ENCODE assay signal across 26 cellular contexts in genomic region chr1:232351335-232351734, GRCh38.
DNase-seq lines count a peak whose midpoint lies in the region; ATAC-seq, FAIRE-seq and TF ChIP-seq lines count a peak whose summit lies in the region.
"Had no signal": no experiment of that assay in that cellular context is flagged by ENCODE, and none has a peak within 500 bp of the region (broad histone marks: within the 10 kb centered on the region; RNA-seq: fewer than 3 reads in every experiment).

No MANE protein-coding gene starts in this region.

- dilution Hi-C loops in mammary epithelial cell (cut with HindIII; ENCODE audit: low sequenced_read_pairs) = no loop called here

- no peaks in the 10 kb centered on the region for H4K20me1 ChIP-seq in mammary epithelial cell (ENCODE audit: insufficient read depth, low read length)
- no peaks in the 10 kb centered on the region for H4K20me1 ChIP-seq in GM23248 (ENCODE audit: insufficient read depth)
- H4K20me1 ChIP-seq in astrocyte (ENCODE audit: insufficient read depth, low read length) = no peaks in the 10 kb centered on the region
- H4K20me1 ChIP-seq: BLaER1 had no signal

- peak; percentile 13 for FAIRE-seq in astrocyte (lab: Jason Lieb, UNC)
- FAIRE-seq: A204.1, G401.6, GM12891, GM19239 had no signal

- H3K9me3 ChIP-seq in mammary epithelial cell (replicated peaks; ENCODE audit: insufficient read depth, low read length) (no peaks in the 10 kb centered on the region), GM23248 (ENCODE audit: low read depth) (no peaks in the 10 kb centered on the region), astrocyte (ENCODE audit: insufficient read depth, low read depth, low read length) (no peaks in the 10 kb centered on the region)
- H3K9me3 ChIP-seq: BE2C, BLaER1 had no signal

- no peaks in the 10 kb centered on the region for H3F3A ChIP-seq in GM23248 (ENCODE audit: insufficient read depth)

- in situ Hi-C loops in mammary epithelial cell (cut with MboI; ENCODE audit: low sequenced_read_pairs in 2 of 2) (no loop called here), GM23248 (cut with MboI) (no loop called here)

- TF ChIP-seq CTCF in mammary epithelial cell (conservative IDR thresholded peaks at IDR 0.05 in 1 of 2, IDR thresholded peaks at IDR 0.05 in 1 of 2; ENCODE audit: extremely low read depth in 1 of 2, insufficient read depth in 1 of 2, low read depth in 1 of 2, low read length in 2 of 2) (no peak), MCF 10A (IDR thresholded peaks at IDR 0.05; ENCODE audit: unreplicated experiment) (no peak), astrocyte (IDR thresholded peaks at IDR 0.05; ENCODE audit: insufficient read depth, low read depth, low read length) (no peak)

- H3K9ac ChIP-seq in mammary epithelial cell (ENCODE audit: insufficient read depth, low read length) = no peak overlapping the region
- no peak overlapping the region for H3K9ac ChIP-seq in GM23248
- no peak overlapping the region for H3K9ac ChIP-seq in astrocyte (ENCODE audit: low read length)
- H3K9ac ChIP-seq: BLaER1 had no signal

- no peaks in the 10 kb centered on the region for H3K36me3 ChIP-seq in mammary epithelial cell (ENCODE audit: insufficient read depth, low read length)
- H3K36me3 ChIP-seq in GM23248 (ENCODE audit: low read depth) = no peaks in the 10 kb centered on the region
- H3K36me3 ChIP-seq in astrocyte (ENCODE audit: insufficient read depth, low read length) = no peaks in the 10 kb centered on the region
- H3K36me3 ChIP-seq: BE2C, BLaER1 had no signal

- no TSS peak for BruUV-seq in mammary epithelial cell (replicated peaks; lab: Mats Ljungman, UMichigan)
- BruUV-seq in MCF 10A (replicated peaks; lab: Mats Ljungman, UMichigan) = no TSS peak

- ATAC-seq in HG02870 (IDR thresholded peaks at IDR 0.05; ENCODE audit: unreplicated experiment) = no peak

- no peaks in the 10 kb centered on the region for H3K27me3 Mint-ChIP-seq in MCF 10A (ENCODE audit: insufficient read depth, unreplicated experiment)
- H3K27me3 Mint-ChIP-seq in astrocyte (ENCODE audit: low read depth, unreplicated experiment) = peaks cover 20% of the 10 kb centered on the region

- H3K4me1 ChIP-seq in mammary epithelial cell (ENCODE audit: insufficient read depth, low read length) = no peaks in the 10 kb centered on the region
- no peaks in the 10 kb centered on the region for H3K4me1 ChIP-seq in GM23248 (ENCODE audit: insufficient read depth)
- H3K4me1 ChIP-seq in astrocyte (ENCODE audit: insufficient read depth, low read length) = no peaks in the 10 kb centered on the region
- H3K4me1 ChIP-seq: BE2C, BLaER1 had no signal

- POLR2A ChIA-PET in MCF 10A (lab: Yijun Ruan, JAX) = no interaction called here

- 80% methylated on average over 2 of the region's 2 CpGs for WGBS in mammary epithelial cell (ENCODE audit: low coverage, missing lambda C conversion rate)
- WGBS in GM23248 (ENCODE audit: low coverage in 1 of 2, low lambda C conversion rate in 2 of 2, missing lambda C conversion rate in 2 of 2), 2 experiments = 52 to 53% methylated on average over 2 of the region's 2 CpGs

- H3K4me3 Mint-ChIP-seq in MCF 10A (ENCODE audit: unreplicated experiment) (no peak overlapping the region), astrocyte (ENCODE audit: unreplicated experiment) (no peak overlapping the region)
- H3K4me3 Mint-ChIP-seq: CD14-positive monocyte; CD4-positive, alpha-beta memory T cell; CD8-positive, alpha-beta memory T cell had no signal

- H3K27ac ChIP-seq in mammary epithelial cell (ENCODE audit: insufficient read depth, low read depth, low read length) = no peak overlapping the region
- no peak overlapping the region for H3K27ac ChIP-seq in GM23248
- H3K27ac ChIP-seq in astrocyte (ENCODE audit: low read depth, low read length) = no peak overlapping the region
- H3K27ac ChIP-seq: BLaER1 had no signal

- H3K9me2 ChIP-seq in GM23248 (ENCODE audit: insufficient read depth) = no peaks in the 10 kb centered on the region

- CTCF ChIA-PET in mammary epithelial cell (lab: Charles Lee; ENCODE audit: low non-redundant PET) = no interaction called here
- CTCF ChIA-PET in MCF 10A (lab: Yijun Ruan, JAX) = no interaction called here

- no peaks in the 10 kb centered on the region for H3K4me1 Mint-ChIP-seq in MCF 10A (ENCODE audit: insufficient read depth, unreplicated experiment)
- H3K4me1 Mint-ChIP-seq in astrocyte (ENCODE audit: low read depth, unreplicated experiment) = peaks cover 9% of the 10 kb centered on the region
- H3K4me1 Mint-ChIP-seq: CD14-positive monocyte; CD4-positive, alpha-beta memory T cell; CD4-positive, CD25-positive, alpha-beta regulatory T cell; CD8-positive, alpha-beta memory T cell had no signal

- H3K79me2 ChIP-seq in mammary epithelial cell (ENCODE audit: insufficient read depth, low read length) (no peaks in the 10 kb centered on the region), GM23248 (ENCODE audit: insufficient read depth) (no peaks in the 10 kb centered on the region), astrocyte (ENCODE audit: insufficient read depth, low read length) (no peaks in the 10 kb centered on the region)

- peak; percentile 7 for DNase-seq in mammary epithelial cell
- no peak for DNase-seq in MCF 10A (ENCODE audit: unreplicated experiment)
- DNase-seq in GM23248 = peak; percentile 19
- no peak for DNase-seq in astrocyte (ENCODE audit: low read depth)
- DNase-seq in NCI-H524 treated with DMSO at 0.1 percent for 48 hours (lab: John Stamatoyannopoulos, UW) = no peak
- DNase-seq: 8988T; ACHN; BE2C; C1 segment of cervical spinal cord; CD4-positive, alpha-beta memory T cell; CD4-positive, CD25-positive, alpha-beta regulatory T cell; CD8-positive, alpha-beta memory T cell; COR-L47; DMS 273 treated with DMSO at 0.1 percent for 48 hours; DMS153; DMS53; DMS79; DND-41; GF-D8 had no signal

- H3K4me2 ChIP-seq in mammary epithelial cell (ENCODE audit: insufficient read depth, low read depth, low read length) (no peak overlapping the region), GM23248 (ENCODE audit: unreplicated experiment) (no peak overlapping the region), astrocyte (ENCODE audit: low read length) (no peak overlapping the region)
- H3K4me2 ChIP-seq: BLaER1 had no signal

- peaks cover 3% of the 10 kb centered on the region for H3K27me3 ChIP-seq in mammary epithelial cell (ENCODE audit: insufficient read depth, low read length)
- H3K27me3 ChIP-seq in GM23248 (replicated peaks; ENCODE audit: insufficient read depth) = peaks cover 11% of the 10 kb centered on the region
- peaks cover 7% of the 10 kb centered on the region for H3K27me3 ChIP-seq in astrocyte (ENCODE audit: insufficient read depth, low read length)
- H3K27me3 ChIP-seq: BE2C, BLaER1 had no signal

- no peak overlapping the region for H2AFZ ChIP-seq in mammary epithelial cell (ENCODE audit: low read depth, low read length)
- H2AFZ ChIP-seq in GM23248 = no peak overlapping the region
- H2AFZ ChIP-seq in astrocyte (ENCODE audit: low read depth, low read length) = no peak overlapping the region

- intact Hi-C loops in mammary epithelial cell (cut with micrococcal nuclease) (no loop called here), MCF 10A (cut with micrococcal nuclease) (no loop called here)

- no peak overlapping the region for H3K4me3 ChIP-seq in mammary epithelial cell (replicated peaks in 1 of 3; ENCODE audit: insufficient read depth in 1 of 3, low read depth in 2 of 3, low read length in 3 of 3)
- no peak overlapping the region for H3K4me3 ChIP-seq in GM23248
- no peak overlapping the region for H3K4me3 ChIP-seq in astrocyte (ENCODE audit: insufficient read depth, low read depth, low read length)
- H3K4me3 ChIP-seq: BLaER1 had no signal

- H3K9me3 Mint-ChIP-seq in MCF 10A (ENCODE audit: unreplicated experiment) (no peaks in the 10 kb centered on the region), astrocyte (ENCODE audit: unreplicated experiment) (peaks cover 3% of the 10 kb centered on the region)

- H3K27ac Mint-ChIP-seq in MCF 10A (ENCODE audit: low read depth, unreplicated experiment) = no peak overlapping the region
- H3K27ac Mint-ChIP-seq in astrocyte (ENCODE audit: unreplicated experiment) = no peak overlapping the region
- H3K27ac Mint-ChIP-seq: CD14-positive monocyte; CD4-positive, alpha-beta memory T cell; CD4-positive, CD25-positive, alpha-beta regulatory T cell; CD8-positive, alpha-beta memory T cell had no signal

- H3K36me3 Mint-ChIP-seq in MCF 10A (ENCODE audit: insufficient read depth, unreplicated experiment) (no peaks in the 10 kb centered on the region), astrocyte (ENCODE audit: low read depth, unreplicated experiment) (no peaks in the 10 kb centered on the region)
- H3K36me3 Mint-ChIP-seq: CD14-positive monocyte; CD4-positive, alpha-beta memory T cell; CD4-positive, CD25-positive, alpha-beta regulatory T cell; CD8-positive, alpha-beta memory T cell had no signal

Comparison
In these comparisons a context has a peak if more than half of its experiments do, and no peak if none do; other contexts are left out.
1. DNase-seq: peak in mammary epithelial cell (single experiment) and GM23248 (single experiment); none in MCF 10A (single experiment), astrocyte (single experiment) and NCI-H524 treated with DMSO at 0.1 percent for 48 hours (single experiment).